14 cellular contexts compared by ENCODE assay signal in the genomic region with DNA sequence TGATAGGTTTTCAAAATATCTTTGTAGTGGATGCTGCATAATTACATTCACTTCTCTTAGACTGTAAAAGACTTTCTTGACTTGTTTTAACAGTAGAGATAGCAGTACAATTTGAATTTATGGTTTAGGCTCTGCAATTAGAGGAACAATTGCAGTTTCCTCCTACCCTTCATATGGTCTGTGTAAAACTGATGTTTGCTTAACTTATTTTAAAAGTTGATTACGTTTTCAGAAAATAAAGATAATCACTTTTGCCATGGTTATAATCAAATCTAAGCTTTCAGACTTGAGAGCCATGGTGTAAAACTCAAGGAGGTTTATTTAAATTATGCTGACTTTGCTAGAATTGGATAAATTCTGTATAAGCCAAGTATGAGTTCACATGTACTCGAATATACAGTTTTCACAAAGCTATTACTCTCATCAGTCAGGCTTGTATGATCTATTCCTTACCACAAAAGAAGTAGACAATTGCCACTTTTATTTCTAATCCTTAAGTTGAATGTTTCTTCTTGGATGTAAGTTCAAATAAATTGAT. TPM values are rescaled to one million over a fixed set of nuclear protein-coding genes. Genes with fewer than 3 reads are reported as not detected.
DNase-seq lines count a peak whose midpoint lies in the region; ATAC-seq, FAIRE-seq and TF ChIP-seq lines count a peak whose summit lies in the region.
"Had no signal": no experiment of that assay in that cellular context is flagged by ENCODE, and none has a peak within 500 bp of the region (broad histone marks: within the 10 kb centered on the region; RNA-seq: fewer than 3 reads in every experiment).

No MANE protein-coding gene starts in this region.

- in situ Hi-C loops in HepG2 (cut with HindIII; ENCODE audit: extremely low pct_ligation_motif_present, low pct_unique_long_range_greater_than_20kb) = no loop called here

- H3K9me3 ChIP-seq in HepG2 (ENCODE audit: low read length) (no peaks in the 10 kb centered on the region), right lobe of liver (no peaks in the 10 kb centered on the region), colonic mucosa (no peaks in the 10 kb centered on the region), WERI-Rb-1 (ENCODE audit: severe bottlenecking) (no peaks in the 10 kb centered on the region), aorta (ENCODE audit: control insufficient read depth, low read length) (no peaks in the 10 kb centered on the region), tibial nerve (no peaks in the 10 kb centered on the region)

- peaks cover 20% of the 10 kb centered on the region for H3K79me2 ChIP-seq in HepG2 (ENCODE audit: insufficient read depth, low read length)

- peaks cover 16% of the 10 kb centered on the region; the same call in 1 of the 2 replicates for H4K20me1 ChIP-seq in HepG2 (ENCODE audit: insufficient read depth, low read length)

- no peak overlapping the region for H2AFZ ChIP-seq in HepG2 (ENCODE audit: low read length)
- H2AFZ ChIP-seq: GM23338 had no signal

- no peak for DNase-seq in HepG2 (ENCODE audit: low spot score)
- DNase-seq in right lobe of liver = no peak
- peak; percentile 79 for DNase-seq in NCI-H2227 treated with DMSO at 0.1 percent for 48 hours (lab: John Stamatoyannopoulos, UW)
- DNase-seq in colonic mucosa = no peak
- no peak for DNase-seq in WERI-Rb-1
- no peak for DNase-seq in aorta
- DNase-seq in tibial nerve (ENCODE audit: low spot score in 2 of 2) = no peak
- DNase-seq: 8988T; C1 segment of cervical spinal cord; CD4-positive, alpha-beta memory T cell; DMS79; H9; KG1 had no signal

- TF ChIP-seq CTCF in HepG2 (CRISPR knock-in tag; IDR thresholded peaks at IDR 0.05) (no peak), right lobe of liver (IDR thresholded peaks at IDR 0.05) (no peak), colonic mucosa (IDR thresholded peaks at IDR 0.05) (no peak), WERI-Rb-1 (IDR thresholded peaks at IDR 0.05; ENCODE audit: low read depth, low read length) (no peak), tibial nerve (IDR thresholded peaks at IDR 0.05) (no peak)

- FAIRE-seq in HepG2 (lab: Jason Lieb, UNC) = no peak

- ATAC-seq in HepG2 = no peak
- no peak for ATAC-seq in right lobe of liver
- ATAC-seq in aorta (ENCODE audit: low FRiP score) = no peak
- ATAC-seq: GM23338 had no signal

- H3K27me3 ChIP-seq in HepG2 (ENCODE audit: control insufficient read depth in 1 of 2, insufficient read depth in 2 of 2, low read length in 2 of 2) = no peaks in the 10 kb centered on the region; a peak in 1 of 5 replicates
- H3K27me3 ChIP-seq in right lobe of liver = no peaks in the 10 kb centered on the region
- no peaks in the 10 kb centered on the region for H3K27me3 ChIP-seq in colonic mucosa
- no peaks in the 10 kb centered on the region for H3K27me3 ChIP-seq in WERI-Rb-1 (ENCODE audit: insufficient read depth, low read depth, severe bottlenecking)
- no peaks in the 10 kb centered on the region for H3K27me3 ChIP-seq in aorta (ENCODE audit: control insufficient read depth in 1 of 2, insufficient read depth in 2 of 2, low read length in 1 of 2)
- H3K27me3 ChIP-seq in tibial nerve = no peaks in the 10 kb centered on the region

- no peak overlapping the region for H3K4me3 ChIP-seq in HepG2 (replicated peaks in 1 of 3; ENCODE audit: insufficient read depth in 1 of 3, low read depth in 2 of 3, low read length in 3 of 3)
- no peak overlapping the region for H3K4me3 ChIP-seq in right lobe of liver
- no peak overlapping the region for H3K4me3 ChIP-seq in colonic mucosa
- no peak overlapping the region for H3K4me3 ChIP-seq in WERI-Rb-1 (ENCODE audit: low read depth, low read length)
- H3K4me3 ChIP-seq in aorta (ENCODE audit: low read length in 2 of 2) = no peak overlapping the region
- no peak overlapping the region for H3K4me3 ChIP-seq in tibial nerve
- H3K4me3 ChIP-seq: GM23338 had no signal

- TF ChIP-seq POLR2A in HepG2 (IDR thresholded peaks at IDR 0.05; ENCODE audit: insufficient read depth in 1 of 2, low read depth in 2 of 2, low read length in 2 of 2) = no peak
- TF ChIP-seq POLR2A in right lobe of liver (IDR thresholded peaks at IDR 0.05) = no peak
- no peak for TF ChIP-seq POLR2A in tibial nerve (IDR thresholded peaks at IDR 0.05)

- H3K4me1 ChIP-seq in HepG2 (ENCODE audit: insufficient read depth, low read length) = peaks cover 20% of the 10 kb centered on the region
- H3K4me1 ChIP-seq in right lobe of liver = peaks cover 0 to 16% (median 0%) of the 10 kb centered on the region in 4 donors
- H3K4me1 ChIP-seq in colonic mucosa = peaks cover 15% of the 10 kb centered on the region
- peaks cover 0 to 1% of the 10 kb centered on the region in 2 donors for H3K4me1 ChIP-seq in aorta (ENCODE audit: control insufficient read depth in 1 of 2, insufficient read depth in 2 of 2, low read length in 2 of 2)
- H3K4me1 ChIP-seq in tibial nerve = peaks cover 0 to 25% (median 14%) of the 10 kb centered on the region in 4 donors

- H3K36me3 ChIP-seq in HepG2 (replicated peaks in 1 of 2; ENCODE audit: control insufficient read depth in 1 of 2, insufficient read depth in 2 of 2, low read length in 2 of 2) (peaks cover 0 to 2% of the 10 kb centered on the region in 2 experiments; a peak in 1 of 5 replicates), right lobe of liver (peaks cover 0 to 2% (median 0%) of the 10 kb centered on the region in 4 donors), colonic mucosa (no peaks in the 10 kb centered on the region), WERI-Rb-1 (peaks cover 33% of the 10 kb centered on the region), aorta (ENCODE audit: control insufficient read depth in 1 of 2, insufficient read depth in 2 of 2, low read length in 1 of 2) (no peaks in the 10 kb centered on the region), tibial nerve (peaks cover 0 to 7% (median 0%) of the 10 kb centered on the region in 3 donors)

- intact Hi-C loops in HepG2 (cut with micrococcal nuclease; ENCODE audit: unreplicated experiment) (no loop called here), right lobe of liver (cut with DNase I) (no loop called here), colonic mucosa (cut with DNase I) (no loop called here), aorta (cut with DNase I) (no loop called here)

- POLR2A ChIA-PET in HepG2 (lab: Yijun Ruan, JAX) = no interaction called here

- CTCF ChIA-PET in HepG2 (lab: Yijun Ruan, JAX; ENCODE audit: low intra/inter-chr PET ratio, low total read pairs) = no interaction called here

- H3K9ac ChIP-seq in HepG2 (ENCODE audit: insufficient read depth, low read depth, low read length) = no peak overlapping the region
- H3K9ac ChIP-seq in colonic mucosa (ENCODE audit: low read depth in 2 of 2, low read length in 2 of 2) = no peak overlapping the region

- no peak overlapping the region for H3K4me2 ChIP-seq in HepG2 (ENCODE audit: low read depth, low read length)
- H3K4me2 ChIP-seq: GM23338 had no signal

- H3K27ac ChIP-seq in HepG2 (ENCODE audit: extremely low read length, insufficient read depth, low read length) (no peak overlapping the region), right lobe of liver (no peak overlapping the region), colonic mucosa (peak overlapping the region; percentile 10), WERI-Rb-1 (no peak overlapping the region), aorta (ENCODE audit: low read depth in 1 of 2, low read length in 2 of 2) (no peak overlapping the region), tibial nerve (no peak overlapping the region)

- 94% methylated on average over 2 of the region's 2 CpGs for WGBS in HepG2 (ENCODE audit: low lambda C conversion rate)
- 79% methylated on average over 2 of the region's 2 CpGs for WGBS in right lobe of liver (ENCODE audit: insufficient coverage, low coverage, low lambda C conversion rate, missing lambda C conversion rate)
- WGBS in aorta, 2 donors = 78 to 79% methylated on average over 2 of the region's 2 CpGs
- 81 to 86% methylated on average over 2 of the region's 2 CpGs for WGBS in tibial nerve, 2 donors

- TF ChIP-seq EP300 in HepG2 (IDR thresholded peaks at IDR 0.05; ENCODE audit: low read depth in 2 of 2, low read length in 2 of 2) (no peak), HepG2 (CRISPR knock-in tag; IDR thresholded peaks at IDR 0.05; ENCODE audit: borderline replicate concordance) (no peak), tibial nerve (IDR thresholded peaks at IDR 0.05) (no peak)

- no peak for TF ChIP-seq RAD21 in HepG2 (CRISPR knock-in tag; IDR thresholded peaks at IDR 0.05)

- BruUV-seq in HepG2 (replicated peaks; lab: Mats Ljungman, UMichigan) = no TSS peak

RNA-seq across cellular contexts. Expression of a gene that starts 2.5 kb away (rescaled TPM):
- total RNA-seq in HepG2 (2016; rRNA removed; fragmentation: Illumina TruSeq; extraction: Trizol) (27.8 and 34.7 TPM in 2 replicates), right lobe of liver (10 to 100 TPM; 21.2 to 49.8 (median 34.6) TPM), colonic mucosa (10 to 100 TPM; 79.8 to 83.2 TPM), aorta (100 to 1,000 TPM in 1 of 2 donors, 10 to 100 TPM in 1; 83.5 to 101 TPM), tibial nerve (10 to 100 TPM; 25.3 to 54.0 (median 41.9) TPM)
- 2.8 and 4.2 TPM in 2 replicates for total RNA-seq in HepG2 (2016; cell fraction: cytosol; rRNA removed; fragmentation: Illumina TruSeq; extraction: Trizol; ENCODE audit: low read depth)
- 29.3 and 32.0 TPM in 2 replicates for total RNA-seq in HepG2 (2016; cell fraction: insoluble cytoplasmic fraction; rRNA removed; fragmentation: Illumina TruSeq; extraction: Trizol)
- 12.6 and 12.7 TPM in 2 replicates for total RNA-seq in HepG2 (2016; cell fraction: membrane; rRNA removed; fragmentation: Illumina TruSeq; extraction: Trizol)
- 17.7 and 20.5 TPM in 2 replicates for total RNA-seq in HepG2 (2016; cell fraction: nucleus; rRNA removed; fragmentation: Illumina TruSeq; extraction: Trizol)
- polyA plus RNA-seq in HepG2 (2011; rRNA removed) (68.4 and 75.0 TPM in 2 replicates), aorta (10 to 100 TPM; 28.2 to 41.9 TPM)
- polyA plus RNA-seq in HepG2 (2011; cell fraction: cytosol; rRNA removed) = 61.6 and 93.2 TPM in 2 replicates
- 45.3 and 52.4 TPM in 2 replicates for polyA plus RNA-seq in HepG2 (2011; cell fraction: nucleus; rRNA removed)
- 33.3 and 36.8 TPM in 2 replicates for polyA plus RNA-seq in HepG2 (2012)
- 5.4 and 5.8 TPM in 2 replicates for polyA plus RNA-seq in HepG2 (2016; cell fraction: cytosol; fragmentation: Illumina TruSeq; extraction: Trizol; ENCODE audit: low read depth)
- 79.6 and 99.5 TPM in 2 replicates for polyA plus RNA-seq in HepG2 (2016; cell fraction: insoluble cytoplasmic fraction; fragmentation: Illumina TruSeq; extraction: Trizol; ENCODE audit: low read depth)
- 15.8 and 16.6 TPM in 2 replicates for polyA plus RNA-seq in HepG2 (2016; cell fraction: membrane; fragmentation: Illumina TruSeq; extraction: Trizol; ENCODE audit: low read depth)
- 51.2 and 62.0 TPM in 2 replicates for polyA plus RNA-seq in HepG2 (2016; cell fraction: nucleus; fragmentation: Illumina TruSeq; extraction: Trizol; ENCODE audit: insufficient read depth, low read depth)
- polyA minus RNA-seq in HepG2 (2011; rRNA and poly(A)+ RNA removed; ENCODE audit: low replicate concordance) = 301 and 575 TPM in 2 replicates
- polyA minus RNA-seq in HepG2 (2011; cell fraction: cytosol; rRNA and poly(A)+ RNA removed) = 97.3 and 111 TPM in 2 replicates
- 22.1 and 23.1 TPM in 2 replicates for polyA minus RNA-seq in HepG2 (2011; cell fraction: nucleus; rRNA and poly(A)+ RNA removed)

RNA-seq across cellular contexts. Expression of a gene that starts 21.9 kb away (rescaled TPM):
- 10.0 and 17.3 TPM in 2 replicates for total RNA-seq in HepG2 (2016; rRNA removed; fragmentation: Illumina TruSeq; extraction: Trizol)
- 1.1 and 1.6 TPM in 2 replicates for total RNA-seq in HepG2 (2016; cell fraction: cytosol; rRNA removed; fragmentation: Illumina TruSeq; extraction: Trizol; ENCODE audit: low read depth)
- total RNA-seq in HepG2 (2016; cell fraction: insoluble cytoplasmic fraction; rRNA removed; fragmentation: Illumina TruSeq; extraction: Trizol) = 12.1 and 17.5 TPM in 2 replicates
- 7.9 and 8.1 TPM in 2 replicates for total RNA-seq in HepG2 (2016; cell fraction: membrane; rRNA removed; fragmentation: Illumina TruSeq; extraction: Trizol)
- total RNA-seq in HepG2 (2016; cell fraction: nucleus; rRNA removed; fragmentation: Illumina TruSeq; extraction: Trizol) = 13.5 and 16.2 TPM in 2 replicates
- polyA plus RNA-seq in HepG2 (2011; rRNA removed) = 3.7 and 4.0 TPM in 2 replicates
- 1.3 and 2.2 TPM in 2 replicates for polyA plus RNA-seq in HepG2 (2011; cell fraction: cytosol; rRNA removed)
- 2.2 and 4.2 TPM in 2 replicates for polyA plus RNA-seq in HepG2 (2011; cell fraction: nucleus; rRNA removed)
- polyA plus RNA-seq in HepG2 (2012) = 3.5 and 6.4 TPM in 2 replicates
- 1.8 and 2.8 TPM in 2 replicates for polyA plus RNA-seq in HepG2 (2016; cell fraction: cytosol; fragmentation: Illumina TruSeq; extraction: Trizol; ENCODE audit: low read depth)
- 9.9 and 10.3 TPM in 2 replicates for polyA plus RNA-seq in HepG2 (2016; cell fraction: insoluble cytoplasmic fraction; fragmentation: Illumina TruSeq; extraction: Trizol; ENCODE audit: low read depth)
- 2.9 and 3.5 TPM in 2 replicates for polyA plus RNA-seq in HepG2 (2016; cell fraction: membrane; fragmentation: Illumina TruSeq; extraction: Trizol; ENCODE audit: low read depth)
- polyA plus RNA-seq in HepG2 (2016; cell fraction: nucleus; fragmentation: Illumina TruSeq; extraction: Trizol; ENCODE audit: insufficient read depth, low read depth) = 14.7 and 21.8 TPM in 2 replicates
- 6.5 and 10.7 TPM in 2 replicates for polyA minus RNA-seq in HepG2 (2011; rRNA and poly(A)+ RNA removed; ENCODE audit: low replicate concordance)
- 2.8 and 6.1 TPM in 2 replicates for polyA minus RNA-seq in HepG2 (2011; cell fraction: cytosol; rRNA and poly(A)+ RNA removed)
- polyA minus RNA-seq in HepG2 (2011; cell fraction: nucleus; rRNA and poly(A)+ RNA removed) = 8.1 and 9.3 TPM in 2 replicates
- total RNA-seq in right lobe of liver = 1 to 10 TPM; 5.5 to 8.5 (median 7.6) TPM
- 10 to 100 TPM; 15.9 to 23.7 TPM for total RNA-seq in colonic mucosa
- 10 to 100 TPM; 22.6 to 32.8 TPM for total RNA-seq in aorta
- 1 to 10 TPM; 7.6 to 9.5 TPM for polyA plus RNA-seq in aorta
- 10 to 100 TPM; 13.3 to 28.8 (median 19.1) TPM for total RNA-seq in tibial nerve

RNA-seq across cellular contexts. Expression of a gene that starts 22.1 kb away (rescaled TPM):
- total RNA-seq in HepG2 (2016; rRNA removed; fragmentation: Illumina TruSeq; extraction: Trizol) = 27.5 and 44.4 TPM in 2 replicates
- total RNA-seq in HepG2 (2016; cell fraction: cytosol; rRNA removed; fragmentation: Illumina TruSeq; extraction: Trizol; ENCODE audit: low read depth) = 13.2 and 14.2 TPM in 2 replicates
- total RNA-seq in HepG2 (2016; cell fraction: insoluble cytoplasmic fraction; rRNA removed; fragmentation: Illumina TruSeq; extraction: Trizol) = 26.7 and 45.5 TPM in 2 replicates
- total RNA-seq in HepG2 (2016; cell fraction: membrane; rRNA removed; fragmentation: Illumina TruSeq; extraction: Trizol) = 11.1 and 13.8 TPM in 2 replicates
- total RNA-seq in HepG2 (2016; cell fraction: nucleus; rRNA removed; fragmentation: Illumina TruSeq; extraction: Trizol) = 20.9 and 22.6 TPM in 2 replicates
- polyA plus RNA-seq in HepG2 (2011; rRNA removed) = 3.5 and 5.5 TPM in 2 replicates
- polyA plus RNA-seq in HepG2 (2011; cell fraction: cytosol; rRNA removed) = 1.9 and 2.3 TPM in 2 replicates
- 1.5 and 2.1 TPM in 2 replicates for polyA plus RNA-seq in HepG2 (2011; cell fraction: nucleus; rRNA removed)
- polyA plus RNA-seq in HepG2 (2012) = 3.3 and 7.6 TPM in 2 replicates
- polyA plus RNA-seq in HepG2 (2016; cell fraction: cytosol; fragmentation: Illumina TruSeq; extraction: Trizol; ENCODE audit: low read depth) = 0.62 and 1.4 TPM in 2 replicates
- polyA plus RNA-seq in HepG2 (2016; cell fraction: insoluble cytoplasmic fraction; fragmentation: Illumina TruSeq; extraction: Trizol; ENCODE audit: low read depth) = 21.3 and 25.4 TPM in 2 replicates
- polyA plus RNA-seq in HepG2 (2016; cell fraction: membrane; fragmentation: Illumina TruSeq; extraction: Trizol; ENCODE audit: low read depth) = 1.4 and 2.0 TPM in 2 replicates
- polyA plus RNA-seq in HepG2 (2016; cell fraction: nucleus; fragmentation: Illumina TruSeq; extraction: Trizol; ENCODE audit: insufficient read depth, low read depth) = 19.0 and 20.0 TPM in 2 replicates
- polyA minus RNA-seq in HepG2 (2011; rRNA and poly(A)+ RNA removed; ENCODE audit: low replicate concordance) = 5.1 and 22.5 TPM in 2 replicates
- 5.7 and 7.9 TPM in 2 replicates for polyA minus RNA-seq in HepG2 (2011; cell fraction: cytosol; rRNA and poly(A)+ RNA removed)
- 9.8 and 11.6 TPM in 2 replicates for polyA minus RNA-seq in HepG2 (2011; cell fraction: nucleus; rRNA and poly(A)+ RNA removed)
- total RNA-seq in right lobe of liver = 1 to 10 TPM in 4 of 6 experiments, under 1 TPM in 2; 0.53 to 2.6 (median 1.3) TPM
- 10 to 100 TPM in 1 of 2 donors, 1 to 10 TPM in 1; 5.8 to 22.6 TPM for total RNA-seq in colonic mucosa
- total RNA-seq in aorta = 1 to 10 TPM; 2.0 to 2.6 TPM
- polyA plus RNA-seq in aorta = under 1 TPM; 0.25 to 0.61 TPM
- 1 to 10 TPM; 1.2 to 3.1 (median 1.9) TPM for total RNA-seq in tibial nerve
